Comparison of ENCODE assay signal across 25 cellular contexts in genomic region chr15:41997845-41998244, GRCh38. TPM values are rescaled to one million over a fixed set of nuclear protein-coding genes. Genes with fewer than 3 reads are reported as not detected.
"Had no signal": no experiment of that assay in that cellular context is flagged by ENCODE, and none has a peak within 500 bp of the region (broad histone marks: within the 10 kb centered on the region; RNA-seq: fewer than 3 reads in every experiment).

No MANE protein-coding gene starts in this region.

- H3K4me1 Mint-ChIP-seq: activated CD4-positive, alpha-beta memory T cell treated with anti-CD3 and anti-CD28 coated beads, Interleukin-2, amount 10 ng/mL, durations not matched to agents 7 days and 5 days; activated naive CD8-positive, alpha-beta T cell treated with anti-CD3 and anti-CD28 coated beads, Interleukin-2, amount 10 ng/mL, durations not matched to agents 7 days and 5 days had no signal

- H3K36me3 Mint-ChIP-seq: activated naive CD8-positive, alpha-beta T cell treated with anti-CD3 and anti-CD28 coated beads, Interleukin-2, amount 10 ng/mL, durations not matched to agents 7 days and 5 days had no signal

- H3K4me3 Mint-ChIP-seq: activated B cell treated with CpG ODN at 0.5 μM for 24 hours; activated CD4-positive, alpha-beta memory T cell treated with anti-CD3 and anti-CD28 coated beads, Interleukin-2, amount 10 ng/mL, durations not matched to agents 7 days and 5 days; activated naive CD8-positive, alpha-beta T cell treated with anti-CD3 and anti-CD28 coated beads, Interleukin-2, amount 10 ng/mL, durations not matched to agents 7 days and 5 days had no signal

- H3K27ac ChIP-seq: adrenal gland, SJSA1 had no signal

- FAIRE-seq: K562 had no signal

- H3K27me3 ChIP-seq: adrenal gland, breast epithelium had no signal

- H3K9me3 Mint-ChIP-seq: activated B cell treated with CpG ODN at 0.5 μM for 24 hours; activated CD4-positive, alpha-beta memory T cell treated with anti-CD3 and anti-CD28 coated beads, Interleukin-2, amount 10 ng/mL, durations not matched to agents 7 days and 5 days; activated naive CD8-positive, alpha-beta T cell treated with anti-CD3 and anti-CD28 coated beads, Interleukin-2, amount 10 ng/mL, durations not matched to agents 7 days and 5 days had no signal

- ATAC-seq: K562, Right ventricle myocardium inferior, SK-N-SH treated with all-trans-retinoic acid at 6 μM for 48 hours had no signal

- DNase-seq: activated B cell treated with CpG ODN at 0.5 μM for 24 hours; activated CD4-positive, alpha-beta memory T cell treated with anti-CD3 and anti-CD28 coated beads, Interleukin-2, amount 10 ng/mL, durations not matched to agents 7 days and 5 days; activated CD4-positive, alpha-beta T cell treated with anti-CD3 and anti-CD28 coated beads for 1 hour; activated CD4-positive, alpha-beta T cell treated with anti-CD3 and anti-CD28 coated beads, Interleukin-2, amount 50 U/mL, for 1 hour; activated naive CD4-positive, alpha-beta T cell treated with anti-CD3 and anti-CD28 coated beads, Interleukin-2, amount 50 U/mL, for 16 hours; activated naive CD8-positive, alpha-beta T cell treated with anti-CD3 and anti-CD28 coated beads, Interleukin-2, amount 10 ng/mL, durations not matched to agents 7 days and 5 days; activated T-cell treated with anti-CD3 and anti-CD28 coated beads for 4 hours; adrenal gland; anterior cingulate cortex; caudate nucleus; Karpas-422; NCI-H1105 treated with DMSO at 0.1 percent for 48 hours; NCI-H1436 treated with DMSO at 0.1 percent for 48 hours; NCI-H187; SW 1271 had no signal

- H3K4me3 ChIP-seq: adrenal gland, breast epithelium, K562, SJSA1 had no signal

- H3K36me3 ChIP-seq: adrenal gland, breast epithelium, SJSA1 had no signal

- H3K27ac Mint-ChIP-seq: activated B cell treated with CpG ODN at 0.5 μM for 24 hours; activated CD4-positive, alpha-beta memory T cell treated with anti-CD3 and anti-CD28 coated beads, Interleukin-2, amount 10 ng/mL, durations not matched to agents 7 days and 5 days; activated naive CD8-positive, alpha-beta T cell treated with anti-CD3 and anti-CD28 coated beads, Interleukin-2, amount 10 ng/mL, durations not matched to agents 7 days and 5 days had no signal

- H3K4me1 ChIP-seq: adrenal gland, breast epithelium, SJSA1 had no signal

- H3K9me3 ChIP-seq: adrenal gland, breast epithelium, SJSA1 had no signal

RNA-seq across cellular contexts. Expression of gene PLA2G4E, which starts 23.0 kb away (rescaled TPM):
- total RNA-seq: activated B cell treated with CpG ODN at 0.5 μM for 24 hours; activated CD4-positive, alpha-beta memory T cell treated with anti-CD3 and anti-CD28 coated beads, Interleukin-2, amount 10 ng/mL, durations not matched to agents 7 days and 5 days; activated CD8-positive, alpha-beta memory T cell treated with anti-CD3 and anti-CD28 coated beads for 36 hours; activated naive CD8-positive, alpha-beta T cell treated with anti-CD3 and anti-CD28 coated beads, Interleukin-2, amount 10 ng/mL, durations not matched to agents 7 days and 5 days; breast epithelium; cerebellum; K562; OCI-LY7; RPMI7951; SJSA1; T-helper 1 cell treated with Interleukin-12 subunit alpha and Interleukin-12 subunit beta and Interleukin-4 antibody, amounts not matched to agents 30 ng/mL and 1 ng/mL, for 36 hours had no signal
